ENCODE assay signal across 11 cellular contexts in the genomic region with DNA sequence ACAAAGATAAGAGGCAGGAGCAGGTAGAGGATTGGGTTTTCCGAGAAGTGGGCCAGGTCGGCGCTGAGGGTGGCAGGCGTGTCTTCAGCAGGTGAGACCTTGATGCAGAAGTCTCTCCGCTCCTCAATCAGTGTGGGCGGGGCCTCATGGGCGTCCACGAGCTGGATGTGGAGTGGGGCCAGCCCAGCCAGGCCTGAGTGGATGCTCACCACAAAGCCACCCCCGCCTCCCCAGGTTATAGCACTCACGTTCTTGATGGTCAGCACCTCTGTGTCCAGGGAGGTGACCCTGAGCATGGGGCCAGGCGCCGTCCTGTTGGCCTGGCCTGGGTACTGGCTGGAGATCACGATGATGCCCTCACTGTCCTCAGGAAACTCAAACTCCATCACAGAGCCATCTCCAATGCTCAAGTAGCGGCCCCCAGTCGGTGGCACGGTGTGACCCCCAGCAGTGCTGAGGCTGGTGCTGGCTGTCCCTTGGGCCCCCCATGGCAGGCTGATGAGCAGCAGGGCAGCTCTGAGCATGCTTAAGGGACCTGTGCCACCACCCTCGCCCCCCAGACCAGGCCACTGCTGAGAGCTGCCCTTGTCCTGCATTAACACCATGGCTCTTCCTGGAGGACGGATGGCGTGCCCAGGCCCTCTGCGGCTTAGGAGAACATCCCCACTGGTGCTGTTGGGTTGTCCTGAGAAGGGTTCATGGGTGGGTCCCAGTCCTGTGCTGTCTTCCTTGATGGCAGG. TPM values are rescaled to one million over a fixed set of nuclear protein-coding genes. Genes with fewer than 3 reads are reported as not detected.
DNase-seq lines count a peak whose midpoint lies in the region; TF ChIP-seq lines count a peak whose summit lies in the region.
"Had no signal": no experiment of that assay in that cellular context is flagged by ENCODE, and none has a peak within 500 bp of the region (broad histone marks: within the 10 kb centered on the region; RNA-seq: fewer than 3 reads in every experiment).

No MANE protein-coding gene starts in this region.

- H3K9me3 Mint-ChIP-seq in activated naive CD8-positive, alpha-beta T cell (ENCODE audit: low read depth), result no peaks in the 10 kb centered on the region
- peaks cover 2% of the 10 kb centered on the region for H3K9me3 Mint-ChIP-seq in mesothelial cell of epicardium

- no peak overlapping the region for H4K8ac ChIP-seq in trophoblast cell (ENCODE audit: low read depth, low read length)

- H3K36me3 ChIP-seq in BLaER1 treated with 17β-estradiol and CSF1 and Interleukin-3, amounts not matched to agents 10 nM and 100 nM, result peaks cover 0 to 30% (median 16%) of the 10 kb centered on the region in 11 experiments; a peak in 14 of 22 replicates
- H3K36me3 ChIP-seq in DOHH2 (ENCODE audit: control insufficient read depth, low read length), result peaks cover 33% of the 10 kb centered on the region
- H3K36me3 ChIP-seq in trophoblast cell (ENCODE audit: control insufficient read depth in 1 of 2, insufficient read depth in 2 of 2, low read length in 2 of 2), result peaks cover 31 to 34% of the 10 kb centered on the region in 2 experiments
- H3K36me3 ChIP-seq: brain microvascular endothelial cell had no signal

- no peak overlapping the region for H2BK120ac ChIP-seq in trophoblast cell (ENCODE audit: insufficient read depth, low read length, poor library complexity)

- H3K4ac ChIP-seq in trophoblast cell (ENCODE audit: low read depth, low read length), result no peak overlapping the region

- H2AK5ac ChIP-seq in trophoblast cell (ENCODE audit: low read length), result no peak overlapping the region

- peaks cover 40 to 59% (median 52%) of the 10 kb centered on the region in 10 experiments for H3K4me1 ChIP-seq in BLaER1 treated with 17β-estradiol and CSF1 and Interleukin-3, amounts not matched to agents 10 nM and 100 nM
- H3K4me1 ChIP-seq in DOHH2 (ENCODE audit: control insufficient read depth, low read length) (peaks cover 40% of the 10 kb centered on the region), trophoblast cell (ENCODE audit: control insufficient read depth in 1 of 2, insufficient read depth in 2 of 2, low read length in 2 of 2) (peaks cover 20 to 22% of the 10 kb centered on the region in 2 experiments)

- no peak for TF ChIP-seq CTCF in DOHH2 (IDR thresholded peaks at IDR 0.05; ENCODE audit: low read depth, low read length, poor library complexity, severe bottlenecking)
- no peak for TF ChIP-seq CTCF in mesothelial cell of epicardium (IDR thresholded peaks at IDR 0.05; ENCODE audit: unreplicated experiment)

- no peak overlapping the region for H3K18ac ChIP-seq in trophoblast cell (ENCODE audit: low read length)

- H3F3A ChIP-seq in DOHH2 (ENCODE audit: control insufficient read depth, insufficient read depth), result no peaks in the 10 kb centered on the region

- no peak overlapping the region for H3K14ac ChIP-seq in trophoblast cell (ENCODE audit: low read length)

- H3K27ac ChIP-seq in BLaER1 treated with 17β-estradiol and CSF1 and Interleukin-3, amounts not matched to agents 10 nM and 100 nM, result no peak overlapping the region
- H3K27ac ChIP-seq in DOHH2 (ENCODE audit: low read depth, low read length) (no peak overlapping the region), trophoblast cell (ENCODE audit: low read depth, low read length) (no peak overlapping the region), substantia nigra (ENCODE audit: low read depth, low read length, poor library complexity, severe bottlenecking) (no peak overlapping the region)
- H3K27ac ChIP-seq: brain microvascular endothelial cell, HL-60 had no signal

- no peaks in the 10 kb centered on the region for H3K9me2 ChIP-seq in DOHH2 (replicated peaks; ENCODE audit: control insufficient read depth, low read length)

- H4K20me1 ChIP-seq in BLaER1 treated with 17β-estradiol and CSF1 and Interleukin-3, amounts not matched to agents 10 nM and 100 nM, result peaks cover 0 to 33% (median 11%) of the 10 kb centered on the region in 11 experiments; a peak in 11 of 22 replicates
- H4K20me1 ChIP-seq in DOHH2 (ENCODE audit: control insufficient read depth, insufficient read depth, low read depth, low read length), result no peaks in the 10 kb centered on the region

- H3K4me1 Mint-ChIP-seq in activated naive CD8-positive, alpha-beta T cell (ENCODE audit: low read depth), result peaks cover 15% of the 10 kb centered on the region
- peaks cover 12% of the 10 kb centered on the region for H3K4me1 Mint-ChIP-seq in mesothelial cell of epicardium

- peak overlapping the region in 2 of 11 experiments; percentile 84 to 86; a peak in 1 of 22 replicates for H3K9ac ChIP-seq in BLaER1 treated with 17β-estradiol and CSF1 and Interleukin-3, amounts not matched to agents 10 nM and 100 nM
- no peak overlapping the region for H3K9ac ChIP-seq in trophoblast cell (ENCODE audit: low read length)

- peaks cover 57% of the 10 kb centered on the region for H3K79me2 ChIP-seq in DOHH2 (ENCODE audit: control insufficient read depth, low read length)
- H3K79me2 ChIP-seq in trophoblast cell (ENCODE audit: control insufficient read depth, insufficient read depth, low read length, poor library complexity), result peaks cover 16% of the 10 kb centered on the region

- H3K27me3 Mint-ChIP-seq in activated naive CD8-positive, alpha-beta T cell, result no peaks in the 10 kb centered on the region
- no peaks in the 10 kb centered on the region for H3K27me3 Mint-ChIP-seq in mesothelial cell of epicardium (ENCODE audit: low read depth)

- no peak overlapping the region for H3K27ac Mint-ChIP-seq in activated naive CD8-positive, alpha-beta T cell
- peak overlapping the region; percentile 25 for H3K27ac Mint-ChIP-seq in mesothelial cell of epicardium

- H4K12ac ChIP-seq in trophoblast cell (ENCODE audit: low read depth, low read length), result no peak overlapping the region

- H3K36me3 Mint-ChIP-seq in activated naive CD8-positive, alpha-beta T cell, result no peaks in the 10 kb centered on the region
- H3K36me3 Mint-ChIP-seq in mesothelial cell of epicardium, result peaks cover 6% of the 10 kb centered on the region

- peak overlapping the region; percentile 41 for H3K4me3 Mint-ChIP-seq in activated naive CD8-positive, alpha-beta T cell
- H3K4me3 Mint-ChIP-seq in mesothelial cell of epicardium, result no peak overlapping the region

- H2BK5ac ChIP-seq in trophoblast cell (ENCODE audit: low read depth, low read length, poor library complexity), result no peak overlapping the region

- H2BK12ac ChIP-seq in trophoblast cell (ENCODE audit: low read length), result no peak overlapping the region

- no peak overlapping the region for H2AFZ ChIP-seq in trophoblast cell (ENCODE audit: insufficient read depth, low read length, poor library complexity)

- H3K79me1 ChIP-seq in trophoblast cell (ENCODE audit: low read length), result peaks cover 17% of the 10 kb centered on the region

- peaks cover 15 to 41% (median 30%) of the 10 kb centered on the region in 11 experiments; a peak in 19 of 22 replicates for H3K27me3 ChIP-seq in BLaER1 treated with 17β-estradiol and CSF1 and Interleukin-3, amounts not matched to agents 10 nM and 100 nM
- H3K27me3 ChIP-seq in DOHH2 (ENCODE audit: control insufficient read depth, low read length), result no peaks in the 10 kb centered on the region
- no peaks in the 10 kb centered on the region for H3K27me3 ChIP-seq in trophoblast cell (ENCODE audit: insufficient read depth, low read length)
- H3K27me3 ChIP-seq: brain microvascular endothelial cell had no signal

- H3K4me3 ChIP-seq in BLaER1 treated with 17β-estradiol and CSF1 and Interleukin-3, amounts not matched to agents 10 nM and 100 nM, result peak overlapping the region in 1 of 10 experiments; percentile 75; a peak in 1 of 20 replicates
- H3K4me3 ChIP-seq in DOHH2 (ENCODE audit: low read length) (peak overlapping the region; percentile 92), trophoblast cell (ENCODE audit: low read depth, low read length) (no peak overlapping the region)

- no peak overlapping the region for H4K91ac ChIP-seq in trophoblast cell (ENCODE audit: low read depth, low read length)

- H3K23ac ChIP-seq in trophoblast cell (ENCODE audit: low read length), result no peak overlapping the region

- H3K9me3 ChIP-seq in BLaER1 treated with 17β-estradiol and CSF1 and Interleukin-3, amounts not matched to agents 10 nM and 100 nM (replicated peaks in 1 of 11), result peaks cover 0 to 58% (median 31%) of the 10 kb centered on the region in 11 experiments; a peak in 15 of 22 replicates
- H3K9me3 ChIP-seq in DOHH2 (ENCODE audit: control insufficient read depth, insufficient read depth, low read length) (no peaks in the 10 kb centered on the region), trophoblast cell (ENCODE audit: insufficient read depth, low read depth, low read length) (peaks cover 1% of the 10 kb centered on the region)

- DNase-seq in mesothelial cell of epicardium (ENCODE audit: low spot score in 2 of 2, unreplicated experiment in 2 of 2) (no peak), trophoblast cell (no peak), cerebellar cortex (ENCODE audit: low spot score) (no peak), UCSD-AML1 (lab: John Stamatoyannopoulos, UW; ENCODE audit: unreplicated experiment) (no peak), substantia nigra (lab: John Stamatoyannopoulos, UW) (no peak)
- DNase-seq: brain microvascular endothelial cell, NCI-H146 had no signal

- WGBS in trophoblast cell (ENCODE audit: extremely low coverage, insufficient coverage, insufficient read length), result no CpG with 5 or more reads among the region's 20 CpGs

- peak overlapping the region in 10 of 11 experiments; percentile 77 to 89 (median 82); a peak in 17 of 22 replicates for H3K4me2 ChIP-seq in BLaER1 treated with 17β-estradiol and CSF1 and Interleukin-3, amounts not matched to agents 10 nM and 100 nM
- H3K4me2 ChIP-seq in DOHH2 (ENCODE audit: low read length), result peak overlapping the region; percentile 90
- H3K4me2 ChIP-seq in trophoblast cell (ENCODE audit: low read length), result no peak overlapping the region

RNA-seq across cellular contexts. Expression of a gene that starts 1.9 kb away (rescaled TPM):
- 30.1 to 30.8 TPM (median 30.2 TPM) in 3 replicates for total RNA-seq in mesothelial cell of epicardium
- polyA plus RNA-seq in trophoblast cell (2013), result 32.8 and 34.6 TPM in 2 replicates

RNA-seq across cellular contexts. Expression of a gene that starts 2.1 kb away (rescaled TPM):
- 28.4 to 29.3 TPM (median 29.2 TPM) in 3 replicates for total RNA-seq in mesothelial cell of epicardium
- polyA plus RNA-seq in trophoblast cell (2013), result 19.4 and 19.6 TPM in 2 replicates

RNA-seq across cellular contexts. Expression of a gene that starts 9.4 kb away (rescaled TPM):
- total RNA-seq in mesothelial cell of epicardium, result 15.3 to 16.5 TPM (median 15.8 TPM) in 3 replicates
- polyA plus RNA-seq in trophoblast cell (2013), result 20.9 and 21.3 TPM in 2 replicates

RNA-seq across cellular contexts. Expression of a gene that starts 27.5 kb away (rescaled TPM):
- 39.1 to 42.9 TPM (median 41.1 TPM) in 3 replicates for total RNA-seq in mesothelial cell of epicardium
- 28.5 and 29.0 TPM in 2 replicates for polyA plus RNA-seq in trophoblast cell (2013)

RNA-seq across cellular contexts. Expression of a gene that starts 30.4 kb away (rescaled TPM):
- total RNA-seq in mesothelial cell of epicardium, result 126 to 133 TPM (median 128 TPM) in 3 replicates
- 43.5 and 48.7 TPM in 2 replicates for polyA plus RNA-seq in trophoblast cell (2013)
